18 cellular contexts compared by ENCODE assay signal in genomic region chr12:114399664-114400211, GRCh38. TPM values are rescaled to one million over a fixed set of nuclear protein-coding genes. Genes with fewer than 3 reads are reported as not detected.
A peak's percentile ranks its signal among the peaks of the same experiment; 100 is the strongest.
DNase-seq lines count a peak whose midpoint lies in the region; ATAC-seq and TF ChIP-seq lines count a peak whose summit lies in the region.
"Had no signal": no experiment of that assay in that cellular context is flagged by ENCODE, and none has a peak within 500 bp of the region (broad histone marks: within the 10 kb centered on the region; RNA-seq: fewer than 3 reads in every experiment).

No MANE protein-coding gene starts in this region.

- H4K91ac ChIP-seq in trophoblast cell (ENCODE audit: low read depth, low read length): no peak overlapping the region

- no peak overlapping the region for H4K8ac ChIP-seq in trophoblast cell (ENCODE audit: low read depth, low read length)

- H3K9me3 ChIP-seq in right atrium auricular region: no peaks in the 10 kb centered on the region
- H3K9me3 ChIP-seq in trophoblast cell (ENCODE audit: insufficient read depth, low read depth, low read length): peaks cover 13% of the 10 kb centered on the region

- H3K27me3 ChIP-seq in right atrium auricular region (no peaks in the 10 kb centered on the region), trophoblast cell (ENCODE audit: insufficient read depth, low read length) (peaks cover 92% of the 10 kb centered on the region)

- H2AK5ac ChIP-seq in trophoblast cell (ENCODE audit: low read length): no peak overlapping the region

- H3K79me1 ChIP-seq in trophoblast cell (ENCODE audit: low read length): no peaks in the 10 kb centered on the region

- DNase-seq in NCI-H1417 (lab: John Stamatoyannopoulos, UW): peak in 2 of 3 experiments; percentile 4 to 18
- DNase-seq in NCI-H1417 treated with DMSO at 0.1 percent for 48 hours (lab: John Stamatoyannopoulos, UW): no peak
- peak; percentile 26 for DNase-seq in NCI-H526 treated with DMSO at 0.1 percent for 48 hours (lab: John Stamatoyannopoulos, UW)
- DNase-seq in right atrium auricular region (ENCODE audit: low spot score): no peak
- DNase-seq in trophoblast cell: no peak
- DNase-seq in NCI-H2029 (lab: John Stamatoyannopoulos, UW): no peak
- no peak for DNase-seq in activated CD4-positive, alpha-beta T cell treated with anti-CD3 and anti-CD28 coated beads, Interleukin-2, amount 50 U/mL, for 1 hour
- DNase-seq: activated CD4-positive, alpha-beta T cell treated with anti-CD3 and anti-CD28 coated beads, Interleukin-2, amount 50 U/mL, for 4 hours; activated effector memory CD4-positive, alpha-beta T cell treated with anti-CD3 and anti-CD28 coated beads, Interleukin-2, amount 50 U/mL, for 16 hours; Kasumi-1; stimulated activated CD8-positive, alpha-beta memory T cell treated with anti-CD3 and anti-CD28 coated beads, Interleukin-4, amount 100 ng/mL, for 48 hours; T-helper 17 cell had no signal

- no peak overlapping the region for H2BK5ac ChIP-seq in trophoblast cell (ENCODE audit: low read depth, low read length, poor library complexity)

- no peaks in the 10 kb centered on the region for H3K79me2 ChIP-seq in trophoblast cell (ENCODE audit: control insufficient read depth, insufficient read depth, low read length, poor library complexity)

- no peak overlapping the region for H2BK12ac ChIP-seq in trophoblast cell (ENCODE audit: low read length)

- H2BK120ac ChIP-seq in trophoblast cell (ENCODE audit: insufficient read depth, low read length, poor library complexity): no peak overlapping the region

- H3K14ac ChIP-seq in trophoblast cell (ENCODE audit: low read length): no peak overlapping the region

- TF ChIP-seq CTCF in right atrium auricular region (IDR thresholded peaks at IDR 0.05): no peak

- H4K12ac ChIP-seq in trophoblast cell (ENCODE audit: low read depth, low read length): no peak overlapping the region

- H3K36me3 ChIP-seq in right atrium auricular region (peaks cover 34% of the 10 kb centered on the region), trophoblast cell (ENCODE audit: control insufficient read depth in 1 of 2, insufficient read depth in 2 of 2, low read length in 2 of 2) (no peaks in the 10 kb centered on the region)

- H3K18ac ChIP-seq in trophoblast cell (ENCODE audit: low read length): no peak overlapping the region

- H3K23ac ChIP-seq in trophoblast cell (ENCODE audit: low read length): no peak overlapping the region

- H3K4me2 ChIP-seq in trophoblast cell (ENCODE audit: low read length): peak overlapping the region; percentile 29

- WGBS in trophoblast cell (ENCODE audit: extremely low coverage, insufficient coverage, insufficient read length): no CpG with 5 or more reads among the region's 30 CpGs

- ATAC-seq in HG03354 (IDR thresholded peaks at IDR 0.05; ENCODE audit: poor library complexity, severe bottlenecking, unreplicated experiment): no peak
- ATAC-seq: GM12878, left lobe of liver, T-helper 17 cell had no signal

- H3K4me1 ChIP-seq in right atrium auricular region (peaks cover 0 to 63% of the 10 kb centered on the region in 2 donors), trophoblast cell (ENCODE audit: control insufficient read depth in 1 of 2, insufficient read depth in 2 of 2, low read length in 2 of 2) (peaks cover 0 to 2% of the 10 kb centered on the region in 2 experiments)

- H2AFZ ChIP-seq in trophoblast cell (ENCODE audit: insufficient read depth, low read length, poor library complexity): no peak overlapping the region

- H3K9ac ChIP-seq in trophoblast cell (ENCODE audit: low read length): no peak overlapping the region

- peak overlapping the region; percentile 88 to 90 for H3K27ac ChIP-seq in right atrium auricular region
- no peak overlapping the region for H3K27ac ChIP-seq in trophoblast cell (ENCODE audit: low read depth, low read length)

- no peak overlapping the region for H3K4ac ChIP-seq in trophoblast cell (ENCODE audit: low read depth, low read length)

- H3K4me3 ChIP-seq in right atrium auricular region: no peak overlapping the region
- H3K4me3 ChIP-seq in trophoblast cell (ENCODE audit: low read depth, low read length): no peak overlapping the region
- H3K4me3 ChIP-seq: GM12878 had no signal

RNA-seq across cellular contexts. Expression of gene TBX5, which starts 6.2 kb away (rescaled TPM):
- total RNA-seq in right atrium auricular region: 100 to 1,000 TPM; 238 to 345 TPM
- not detected in 2 replicates for polyA plus RNA-seq in trophoblast cell (2013)
- total RNA-seq: A172, bronchial epithelial cell, GM12878, left lobe of liver, omental fat pad, T-helper 17 cell had no signal

Comparison
In these comparisons a context has a peak if more than half of its experiments do, and no peak if none do; other contexts are left out.
1. DNase-seq: peak in NCI-H1417 (2 of 3) and NCI-H526 treated with DMSO at 0.1 percent for 48 hours (single experiment); none in NCI-H1417 treated with DMSO at 0.1 percent for 48 hours (single experiment), right atrium auricular region (single experiment), trophoblast cell (0 of 2), NCI-H2029 (single experiment) and activated CD4-positive, alpha-beta T cell treated with anti-CD3 and anti-CD28 coated beads, Interleukin-2, amount 50 U/mL, for 1 hour (single experiment).